ENCODE assay signal across 23 cellular contexts in genomic region chr21:33334824-33335223, GRCh38.
"Had no signal": no experiment of that assay in that cellular context is flagged by ENCODE, and none has a peak within 500 bp of the region (broad histone marks: within the 10 kb centered on the region; RNA-seq: fewer than 3 reads in every experiment).

No MANE protein-coding gene starts in this region.

- H3K9me3 ChIP-seq: pancreas, thyroid gland had no signal

- H3K4me1 Mint-ChIP-seq: endodermal cell had no signal

- H3K27me3 Mint-ChIP-seq: activated CD4-positive, alpha-beta memory T cell treated with anti-CD3 and anti-CD28 coated beads, Interleukin-2, amount 10 ng/mL, durations not matched to agents 7 days and 5 days; activated naive CD4-positive, alpha-beta T cell treated with anti-CD3 and anti-CD28 coated beads, Interleukin-2, amount 50 U/mL, for 24 hours; natural killer cell treated with Interleukin-12 subunit alpha and Interleukin-12 subunit beta and Interleukin-15 and Interleukin-18, amount 100 ng/mL, for 72 hours; T-helper 17 cell had no signal

- DNase-seq: activated CD4-positive, alpha-beta memory T cell treated with anti-CD3 and anti-CD28 coated beads, Interleukin-2, amount 10 ng/mL, durations not matched to agents 7 days and 5 days; activated CD4-positive, alpha-beta T cell treated with anti-CD3 and anti-CD28 coated beads for 4 hours; activated CD4-positive, CD25-positive, alpha-beta regulatory T cell; activated effector memory CD4-positive, alpha-beta T cell treated with anti-CD3 and anti-CD28 coated beads, Interleukin-2, amount 50 U/mL, for 16 hours; anterior cingulate cortex; body of pancreas; cortex of kidney; endodermal cell; heart left ventricle; left cardiac atrium; lower lobe of right lung; pancreas; psoas muscle; right cardiac atrium; stimulated activated CD4-positive, alpha-beta T cell treated with anti-CD3 and anti-CD28 coated beads, Interleukin-4, amount 100 ng/mL, for 24 hours; stimulated activated naive CD8-positive, alpha-beta T cell treated with anti-CD3 and anti-CD28 coated beads, Interleukin-15, Interleukin-2, amounts not matched to agents 100 U/mL and 50 U/mL, for 24 hours; substantia nigra; T-helper 17 cell; thyroid gland had no signal

- H3K27ac ChIP-seq: body of pancreas, cardiac muscle cell, epithelial cell of prostate, heart left ventricle, lower lobe of right lung, pancreas, psoas muscle, thyroid gland had no signal

- H3K4me3 Mint-ChIP-seq: activated CD4-positive, alpha-beta memory T cell treated with anti-CD3 and anti-CD28 coated beads, Interleukin-2, amount 10 ng/mL, durations not matched to agents 7 days and 5 days; activated naive CD4-positive, alpha-beta T cell treated with anti-CD3 and anti-CD28 coated beads, Interleukin-2, amount 50 U/mL, for 24 hours; endodermal cell; natural killer cell treated with Interleukin-12 subunit alpha and Interleukin-12 subunit beta and Interleukin-15 and Interleukin-18, amount 100 ng/mL, for 72 hours had no signal

- H3K4me1 ChIP-seq: body of pancreas, pancreas, psoas muscle, thyroid gland had no signal

- H3K27ac Mint-ChIP-seq: activated CD4-positive, alpha-beta memory T cell treated with anti-CD3 and anti-CD28 coated beads, Interleukin-2, amount 10 ng/mL, durations not matched to agents 7 days and 5 days; endodermal cell; natural killer cell treated with Interleukin-12 subunit alpha and Interleukin-12 subunit beta and Interleukin-15 and Interleukin-18, amount 100 ng/mL, for 72 hours; T-helper 17 cell had no signal

- H3K27me3 ChIP-seq: body of pancreas, cardiac muscle cell, heart left ventricle, pancreas, thyroid gland had no signal

- H3K36me3 ChIP-seq: cardiac muscle cell, thyroid gland had no signal

- H3K4me3 ChIP-seq: body of pancreas, cardiac muscle cell, heart left ventricle, lower lobe of right lung, pancreas, psoas muscle, thyroid gland had no signal

- ATAC-seq: body of pancreas, heart left ventricle, left cardiac atrium, lower lobe of right lung, psoas muscle, right cardiac atrium, T-helper 17 cell had no signal
